ENCODE assay signal across 23 cellular contexts in the genomic region with DNA sequence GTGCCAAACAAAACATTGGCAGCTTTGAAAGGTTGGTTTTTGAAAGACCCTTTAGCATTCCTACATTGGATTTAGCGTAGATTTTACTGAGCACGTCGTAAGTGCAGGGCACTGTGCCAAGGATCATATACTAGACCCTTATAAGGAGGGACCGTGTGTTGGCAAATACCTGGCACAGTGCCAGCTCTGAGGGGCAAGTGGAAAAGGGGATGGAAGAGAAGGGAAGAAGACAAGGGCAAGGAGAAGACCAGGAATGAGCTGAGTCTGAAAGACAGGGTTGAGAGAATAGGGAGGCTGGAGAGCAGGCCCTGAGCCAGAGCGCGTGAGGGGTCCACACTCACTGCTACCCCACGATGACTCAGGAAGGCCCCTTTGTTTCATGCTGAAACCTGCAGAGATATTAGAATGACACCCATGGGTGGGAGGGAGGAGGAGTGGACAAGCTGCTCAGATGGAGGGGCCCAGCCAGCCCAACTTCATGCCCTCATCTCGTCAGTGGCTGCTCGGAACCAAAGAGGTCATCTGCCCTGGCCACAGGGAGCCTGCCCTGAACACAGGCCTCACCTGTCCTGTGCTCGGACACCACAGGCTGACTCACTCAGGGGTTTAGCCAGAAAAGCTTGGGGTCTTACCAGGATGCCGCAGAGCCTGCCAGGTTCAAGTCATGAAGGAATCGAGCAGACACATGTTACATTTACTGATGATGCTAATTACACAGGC. TPM values are rescaled to one million over a fixed set of nuclear protein-coding genes. Genes with fewer than 3 reads are reported as not detected.
DNase-seq lines count a peak whose midpoint lies in the region; ATAC-seq, FAIRE-seq and TF ChIP-seq lines count a peak whose summit lies in the region.
"Had no signal": no experiment of that assay in that cellular context is flagged by ENCODE, and none has a peak within 500 bp of the region (broad histone marks: within the 10 kb centered on the region; RNA-seq: fewer than 3 reads in every experiment).

No MANE protein-coding gene starts in this region.

- no peak overlapping the region for H3K27ac ChIP-seq in H9 (ENCODE audit: insufficient read length, low read depth, low read length)
- H3K27ac ChIP-seq in kidney (ENCODE audit: low read depth in 2 of 2, low read length in 2 of 2), result no peak overlapping the region
- H3K27ac ChIP-seq: A549, colonic mucosa, hepatocyte, HL-60, suprapubic skin had no signal

- no peaks in the 10 kb centered on the region for H3K79me1 ChIP-seq in H9 (ENCODE audit: insufficient read depth, low read depth, low read length, poor library complexity, severe bottlenecking)

- no peak overlapping the region for H2BK5ac ChIP-seq in H9 (ENCODE audit: insufficient read length, low read length)

- no peak overlapping the region for H3K18ac ChIP-seq in H9 (ENCODE audit: insufficient read length, low read depth, low read length)

- H3K4me1 ChIP-seq in H9 (ENCODE audit: insufficient read depth, low read length) (peaks cover 5% of the 10 kb centered on the region; the same call in 1 of the 2 replicates), kidney (ENCODE audit: control insufficient read depth in 1 of 2, insufficient read depth in 1 of 2, low read depth in 1 of 2, low read length in 2 of 2) (peaks cover 5 to 8% of the 10 kb centered on the region in 2 donors)

- no peak overlapping the region for H2BK12ac ChIP-seq in H9 (ENCODE audit: insufficient read length, low read depth, low read length)

- no peak overlapping the region for H3K4me3 ChIP-seq in kidney (ENCODE audit: low read length in 2 of 2)
- H3K4me3 ChIP-seq: A549, colonic mucosa, hepatocyte, suprapubic skin had no signal

- H2BK20ac ChIP-seq in H9 (ENCODE audit: low read depth, low read length, poor library complexity, severe bottlenecking), result no peak overlapping the region

- POLR2A ChIA-PET in naive thymus-derived CD8-positive, alpha-beta T cell (lab: Charles Lee), result interaction anchor here (0.6 to 1.2 kb wide), 3 partner anchors 9 to 199 kb away, joined by 3 to 4 read pairs (median 4); partner anchors contain the start of gene BICDL1

- ATAC-seq in activated naive CD8-positive, alpha-beta T cell treated with anti-CD3 and anti-CD28 coated beads, Interleukin-2, amount 50 U/mL, for 24 hours, result no peak
- ATAC-seq in naive thymus-derived CD8-positive, alpha-beta T cell, result no peak
- no peak for ATAC-seq in HG03095 (IDR thresholded peaks at IDR 0.05; ENCODE audit: unreplicated experiment)
- ATAC-seq: esophagus mucosa, Panc1 had no signal

- H4K20me1 ChIP-seq in H9 (ENCODE audit: control insufficient read depth, insufficient read depth, insufficient read length), result no peaks in the 10 kb centered on the region

- intact Hi-C loops in kidney (cut with DNase I), result no loop called here

- WGBS in H9 (ENCODE audit: extremely low coverage, insufficient read length, low lambda C conversion rate), result no CpG with 5 or more reads among the region's 12 CpGs

- H3K4me2 ChIP-seq in H9 (ENCODE audit: insufficient read depth, insufficient read length, low read length), result no peak overlapping the region
- H3K4me2 ChIP-seq: A549, hepatocyte had no signal

- H4K91ac ChIP-seq in H9 (ENCODE audit: insufficient read length, low read depth, low read length), result no peak overlapping the region

- peaks cover 9 to 20% (median 20%) of the 10 kb centered on the region in 3 experiments; a peak in 6 of 7 replicates for H3K36me3 Mint-ChIP-seq in H9 (ENCODE audit: insufficient read depth in 1 of 3, low read depth in 3 of 3)
- H3K36me3 Mint-ChIP-seq in activated naive CD8-positive, alpha-beta T cell treated with anti-CD3 and anti-CD28 coated beads, Interleukin-2, amount 50 U/mL, for 24 hours (ENCODE audit: low read depth), result peaks cover 35% of the 10 kb centered on the region
- peaks cover 0 to 28% (median 0%) of the 10 kb centered on the region in 3 donors for H3K36me3 Mint-ChIP-seq in naive thymus-derived CD8-positive, alpha-beta T cell

- no peak overlapping the region for H3K14ac ChIP-seq in H9 (ENCODE audit: insufficient read depth, low read length)

- no peak overlapping the region for H4K5ac ChIP-seq in H9 (ENCODE audit: insufficient read length, low read depth, low read length)

- H3K9ac ChIP-seq in H9 (ENCODE audit: extremely low read depth, insufficient read length, low read length), result no peak overlapping the region
- H3K9ac ChIP-seq in kidney (ENCODE audit: low read length in 2 of 2), result no peak overlapping the region

- no peak overlapping the region for H2BK120ac ChIP-seq in H9 (ENCODE audit: low read depth, low read length, poor library complexity, severe bottlenecking)

- H3K27ac Mint-ChIP-seq in H9, result peak overlapping the region; percentile 61 to 90 (median 87); a peak in 4 of 7 replicates
- H3K27ac Mint-ChIP-seq in activated naive CD8-positive, alpha-beta T cell treated with anti-CD3 and anti-CD28 coated beads, Interleukin-2, amount 50 U/mL, for 24 hours, result peak overlapping the region; percentile 82
- peak overlapping the region in 7 of 10 donors; percentile 16 to 73 (median 53) for H3K27ac Mint-ChIP-seq in naive thymus-derived CD8-positive, alpha-beta T cell
- H3K27ac Mint-ChIP-seq: activated B cell treated with CpG ODN at 0.5 μM for 24 hours had no signal

- no peak overlapping the region for H2BK15ac ChIP-seq in H9 (ENCODE audit: low read depth, low read length)

- no peaks in the 10 kb centered on the region for H3K79me2 ChIP-seq in H9 (ENCODE audit: insufficient read depth, low read length)
- H3K79me2 ChIP-seq: hepatocyte had no signal

- no peak overlapping the region for H3T11ph ChIP-seq in H9 (ENCODE audit: low read length)

- H3K23ac ChIP-seq in H9 (ENCODE audit: insufficient read length, low read depth, low read length), result no peak overlapping the region

- no peaks in the 10 kb centered on the region for H3K23me2 ChIP-seq in H9 (ENCODE audit: insufficient read length, low read depth, low read length, poor library complexity, severe bottlenecking)

- H3K36me3 ChIP-seq in kidney (ENCODE audit: control insufficient read depth in 1 of 2, insufficient read depth in 2 of 2, low read length in 2 of 2), result peaks cover 10 to 32% of the 10 kb centered on the region in 2 donors
- H3K36me3 ChIP-seq: colonic mucosa had no signal

- no peaks in the 10 kb centered on the region for H3K9me3 ChIP-seq in H9 (ENCODE audit: control insufficient read depth, low read depth, low read length)
- no peaks in the 10 kb centered on the region for H3K9me3 ChIP-seq in kidney (ENCODE audit: control insufficient read depth in 1 of 2, low read length in 2 of 2)
- H3K9me3 ChIP-seq: A549, colonic mucosa, suprapubic skin had no signal

- no peaks in the 10 kb centered on the region for H3K9me3 Mint-ChIP-seq in H9
- H3K9me3 Mint-ChIP-seq in activated naive CD8-positive, alpha-beta T cell treated with anti-CD3 and anti-CD28 coated beads, Interleukin-2, amount 50 U/mL, for 24 hours, result no peaks in the 10 kb centered on the region
- no peaks in the 10 kb centered on the region for H3K9me3 Mint-ChIP-seq in naive thymus-derived CD8-positive, alpha-beta T cell
- H3K9me3 Mint-ChIP-seq: activated B cell treated with CpG ODN at 0.5 μM for 24 hours; CD4-positive, CD25-positive, alpha-beta regulatory T cell had no signal

- no peak overlapping the region for H3K4me3 Mint-ChIP-seq in H9
- no peak overlapping the region for H3K4me3 Mint-ChIP-seq in activated naive CD8-positive, alpha-beta T cell treated with anti-CD3 and anti-CD28 coated beads, Interleukin-2, amount 50 U/mL, for 24 hours
- H3K4me3 Mint-ChIP-seq in naive thymus-derived CD8-positive, alpha-beta T cell, result no peak overlapping the region
- H3K4me3 Mint-ChIP-seq: activated B cell treated with CpG ODN at 0.5 μM for 24 hours had no signal

- DNase-seq in NCI-H1105 treated with DMSO at 0.1 percent for 48 hours (lab: John Stamatoyannopoulos, UW) (peak; percentile 16), NCI-H1105 (lab: John Stamatoyannopoulos, UW) (no peak), H9 (no peak), kidney (no peak), mesenteric fat pad (ENCODE audit: low spot score) (no peak)
- no peak for DNase-seq in activated naive CD8-positive, alpha-beta T cell treated with anti-CD3 and anti-CD28 coated beads, Interleukin-2, amount 50 U/mL, for 24 hours
- no peak for DNase-seq in naive thymus-derived CD8-positive, alpha-beta T cell
- DNase-seq: activated B cell treated with CpG ODN at 0.5 μM for 24 hours; CD4-positive, CD25-positive, alpha-beta regulatory T cell; colonic mucosa; GF-D8; Kasumi-1; left colon; NCI-H146; NCI-H524 had no signal

- no peak overlapping the region for H4K8ac ChIP-seq in H9 (replicated peaks; ENCODE audit: insufficient read length, low read depth, low read length)

- H3K4me1 Mint-ChIP-seq in H9, result peaks cover 47 to 63% of the 10 kb centered on the region in 2 experiments
- peaks cover 17% of the 10 kb centered on the region for H3K4me1 Mint-ChIP-seq in activated naive CD8-positive, alpha-beta T cell treated with anti-CD3 and anti-CD28 coated beads, Interleukin-2, amount 50 U/mL, for 24 hours
- H3K4me1 Mint-ChIP-seq in naive thymus-derived CD8-positive, alpha-beta T cell, result peaks cover 11 to 24% (median 13%) of the 10 kb centered on the region in 4 donors

- H3K56ac ChIP-seq in H9 (ENCODE audit: insufficient read length, low read depth, low read length), result no peak overlapping the region

- H3K27me3 ChIP-seq in H9 (ENCODE audit: insufficient read depth, low read length), result no peaks in the 10 kb centered on the region
- H3K27me3 ChIP-seq: colonic mucosa, hepatocyte, suprapubic skin had no signal

- no peak for TF ChIP-seq CTCF in H9 (conservative IDR thresholded peaks at IDR 0.05)
- TF ChIP-seq CTCF in kidney (IDR thresholded peaks at IDR 0.05; ENCODE audit: borderline replicate concordance, extremely low read depth, insufficient read depth), result no peak

- no peak for FAIRE-seq in kidney (lab: Jason Lieb, UNC)
- FAIRE-seq: A549, GM18507 had no signal

- H2AK5ac ChIP-seq in H9 (ENCODE audit: insufficient read length, low read length), result no peak overlapping the region

- no peak overlapping the region for H3K4ac ChIP-seq in H9 (ENCODE audit: low read depth, low read length)

- no peaks in the 10 kb centered on the region; the same call in 1 of the 2 replicates for H3K27me3 Mint-ChIP-seq in H9 (ENCODE audit: low read depth)
- H3K27me3 Mint-ChIP-seq in activated naive CD8-positive, alpha-beta T cell treated with anti-CD3 and anti-CD28 coated beads, Interleukin-2, amount 50 U/mL, for 24 hours, result peaks cover 3% of the 10 kb centered on the region
- peaks cover 0 to 1% (median 0%) of the 10 kb centered on the region in 5 donors for H3K27me3 Mint-ChIP-seq in naive thymus-derived CD8-positive, alpha-beta T cell
- H3K27me3 Mint-ChIP-seq: activated B cell treated with CpG ODN at 0.5 μM for 24 hours; CD4-positive, CD25-positive, alpha-beta regulatory T cell had no signal

- H2AFZ ChIP-seq in H9 (ENCODE audit: low read length), result no peak overlapping the region
- H2AFZ ChIP-seq: hepatocyte had no signal

RNA-seq across cellular contexts. Expression of gene RAB35, which starts 25.0 kb away (rescaled TPM):
- total RNA-seq in H9 (2021) (60.0 and 60.6 TPM in 2 replicates), kidney (56.1 TPM), mesenteric fat pad (62.4 TPM)
- total RNA-seq in naive thymus-derived CD8-positive, alpha-beta T cell, result 10 to 100 TPM; 49.8 to 51.6 TPM
- 10 to 100 TPM; 10.2 to 14.1 (median 12.6) TPM for polyA plus RNA-seq in naive thymus-derived CD8-positive, alpha-beta T cell
- polyA plus RNA-seq in kidney (ENCODE audit: insufficient read depth, low read depth, low replicate concordance), result 23.2 TPM
